In genomic region chr1:27154469-27154990, GRCh38 we compare ENCODE assay signal across 8 cellular contexts. TPM values are rescaled to one million over a fixed set of nuclear protein-coding genes. Genes with fewer than 3 reads are reported as not detected.
DNase-seq lines count a peak whose midpoint lies in the region; ATAC-seq and TF ChIP-seq lines count a peak whose summit lies in the region.

No MANE protein-coding gene starts in this region.

- POLR2A ChIA-PET in CD4-positive, alpha-beta memory T cell (lab: Charles Lee; ENCODE audit: partially characterized antibody): interaction anchor here (0.6 to 8.3 kb wide), 13 partner anchors 10 to 1922 kb away, joined by 3 to 185 read pairs (median 4); partner anchors contain the start of genes AHDC1, GPATCH3, SYF2 and WDTC1
- POLR2A ChIA-PET in naive thymus-derived CD8-positive, alpha-beta T cell (lab: Charles Lee): interaction anchor here (0.6 to 8.7 kb wide), 14 partner anchors 8 to 1801 kb away, joined by 3 to 199 read pairs (median 4); partner anchors contain the start of gene WASF2

- peak overlapping the region; percentile 90 for H3K27ac ChIP-seq in CD4-positive, alpha-beta memory T cell (ENCODE audit: low read depth, low read length)
- H3K27ac ChIP-seq in coronary artery: peak overlapping the region; percentile 85 to 92

- DNase-seq in CD4-positive, alpha-beta memory T cell: peak in 2 of 5 donors; percentile 7 to 37
- DNase-seq in coronary artery (ENCODE audit: low spot score) (no peak), NCI-H2196 treated with DMSO at 0.1 percent for 48 hours (lab: John Stamatoyannopoulos, UW; ENCODE audit: unreplicated experiment) (no peak), globus pallidus (ENCODE audit: low spot score) (no peak)
- DNase-seq in naive thymus-derived CD8-positive, alpha-beta T cell: no peak
- no peak for DNase-seq in activated CD4-positive, CD25-positive, alpha-beta regulatory T cell (lab: John Stamatoyannopoulos, UW)

- intact Hi-C loops in CD4-positive, alpha-beta memory T cell (cut with micrococcal nuclease): no loop called here

- TF ChIP-seq RAD21 in Ishikawa (IDR thresholded peaks at IDR 0.05; ENCODE audit: low read depth): no peak

- H3K27me3 ChIP-seq in CD4-positive, alpha-beta memory T cell (ENCODE audit: insufficient read depth, low read length): no peaks in the 10 kb centered on the region

- H3K36me3 ChIP-seq in CD4-positive, alpha-beta memory T cell (ENCODE audit: insufficient read depth, low read length): no peaks in the 10 kb centered on the region

- H3K4me1 ChIP-seq in CD4-positive, alpha-beta memory T cell (ENCODE audit: insufficient read depth, low read length): peaks cover 52% of the 10 kb centered on the region

- H3K36me3 Mint-ChIP-seq in CD4-positive, alpha-beta memory T cell: peaks cover 0 to 7% of the 10 kb centered on the region in 2 donors
- H3K36me3 Mint-ChIP-seq in naive thymus-derived CD8-positive, alpha-beta T cell: no peaks in the 10 kb centered on the region

- H3K4me3 Mint-ChIP-seq in CD4-positive, alpha-beta memory T cell: peak overlapping the region; percentile 82 to 95 (median 90)
- H3K4me3 Mint-ChIP-seq in naive thymus-derived CD8-positive, alpha-beta T cell: peak overlapping the region; percentile 81 to 94 (median 90)

- no peak for TF ChIP-seq EP300 in Ishikawa (IDR thresholded peaks at IDR 0.05; ENCODE audit: borderline replicate concordance)

- H3K9me3 Mint-ChIP-seq in CD4-positive, alpha-beta memory T cell: peaks cover 0 to 7% (median 0%) of the 10 kb centered on the region in 8 donors
- no peaks in the 10 kb centered on the region for H3K9me3 Mint-ChIP-seq in naive thymus-derived CD8-positive, alpha-beta T cell

- H3K9me3 ChIP-seq in CD4-positive, alpha-beta memory T cell (ENCODE audit: control insufficient read depth in 1 of 2, low read length in 2 of 2): no peaks in the 10 kb centered on the region

- CTCF ChIA-PET in CD4-positive, alpha-beta memory T cell (lab: Charles Lee; ENCODE audit: partially characterized antibody): interaction anchor here (0.7 to 11.0 kb wide), 15 partner anchors 10 to 1076 kb away, joined by 3 to 137 read pairs (median 5); no protein-coding TSS in a partner anchor

- peak overlapping the region; percentile 72 to 100 (median 94) for H3K27ac Mint-ChIP-seq in CD4-positive, alpha-beta memory T cell
- peak overlapping the region; percentile 74 to 100 (median 96) for H3K27ac Mint-ChIP-seq in naive thymus-derived CD8-positive, alpha-beta T cell

- no peak for TF ChIP-seq CTCF in coronary artery (IDR thresholded peaks at IDR 0.05)

- H3K4me1 Mint-ChIP-seq in CD4-positive, alpha-beta memory T cell: peaks cover 39 to 56% (median 49%) of the 10 kb centered on the region in 4 donors
- H3K4me1 Mint-ChIP-seq in naive thymus-derived CD8-positive, alpha-beta T cell: peaks cover 37 to 58% (median 57%) of the 10 kb centered on the region in 4 donors

- H3K4me3 ChIP-seq in CD4-positive, alpha-beta memory T cell (ENCODE audit: low read length in 2 of 2): peak overlapping the region; percentile 38 to 42
- peak overlapping the region; percentile 80 for H3K4me3 ChIP-seq in coronary artery

- peak in 1 of 2 donors; percentile 11 for ATAC-seq in naive thymus-derived CD8-positive, alpha-beta T cell
- no peak for ATAC-seq in HG03442 (IDR thresholded peaks at IDR 0.05; ENCODE audit: unreplicated experiment)

- no peaks in the 10 kb centered on the region for H3K27me3 Mint-ChIP-seq in CD4-positive, alpha-beta memory T cell
- no peaks in the 10 kb centered on the region for H3K27me3 Mint-ChIP-seq in naive thymus-derived CD8-positive, alpha-beta T cell

TF ChIP-seq in Ishikawa, 13 proteins besides CTCF, POLR2A, EP300 and RAD21:
- no peak for TF ChIP-seq CEBPB (IDR thresholded peaks at IDR 0.05)
- TF ChIP-seq ZBTB7A (IDR thresholded peaks at IDR 0.05; ENCODE audit: low read depth): peak; percentile 68

RNA-seq across cellular contexts. Expression of gene SLC9A1, which starts 0.4 kb away (rescaled TPM):
- 10 to 100 TPM; 11.4 to 13.2 TPM for total RNA-seq in CD4-positive, alpha-beta memory T cell
- 10 to 100 TPM in 1 of 2 donors, 1 to 10 TPM in 1; 2.1 to 15.0 TPM for polyA plus RNA-seq in CD4-positive, alpha-beta memory T cell
- 10 to 100 TPM; 16.2 to 17.7 TPM for total RNA-seq in naive thymus-derived CD8-positive, alpha-beta T cell
- polyA plus RNA-seq in naive thymus-derived CD8-positive, alpha-beta T cell: 10 to 100 TPM in 1 of 3 donors, 1 to 10 TPM in 2; 4.5 to 14.2 (median 8.5) TPM
